ENCODE assay signal across 16 cellular contexts in genomic region chr18:10715791-10716190, GRCh38.
DNase-seq lines count a peak whose midpoint lies in the region; ATAC-seq, FAIRE-seq and TF ChIP-seq lines count a peak whose summit lies in the region.
"Had no signal": no experiment of that assay in that cellular context is flagged by ENCODE, and none has a peak within 500 bp of the region (broad histone marks: within the 10 kb centered on the region; RNA-seq: fewer than 3 reads in every experiment).

No MANE protein-coding gene starts in this region.

- H3K27ac ChIP-seq in A549, result no peak overlapping the region
- H3K27ac ChIP-seq: BLaER1, coronary artery, upper lobe of left lung had no signal

- H3K36me3 Mint-ChIP-seq in type B pancreatic cell, result no peaks in the 10 kb centered on the region

- H3K4me1 Mint-ChIP-seq in type B pancreatic cell (ENCODE audit: unreplicated experiment), result no peaks in the 10 kb centered on the region

- no peak for TF ChIP-seq POLR2A in A549 (IDR thresholded peaks at IDR 0.05; ENCODE audit: low read length)

- H3K9me3 ChIP-seq in A549, result no peaks in the 10 kb centered on the region
- H3K9me3 ChIP-seq: BLaER1, upper lobe of left lung had no signal

- TF ChIP-seq CTCF in A549 (IDR thresholded peaks at IDR 0.05) (no peak), type B pancreatic cell (conservative IDR thresholded peaks at IDR 0.05) (no peak)

- H3K4me1 ChIP-seq in A549, result no peaks in the 10 kb centered on the region
- H3K4me1 ChIP-seq: BLaER1, upper lobe of left lung had no signal

- no peak for TF ChIP-seq RAD21 in A549 (conservative IDR thresholded peaks at IDR 0.05 in 1 of 2, IDR thresholded peaks at IDR 0.05 in 1 of 2)

- POLR2A ChIA-PET in A549 (lab: Yijun Ruan, JAX), result no interaction called here

- FAIRE-seq in A549 (lab: Jason Lieb, UNC), result no peak

- H3K9me3 Mint-ChIP-seq in type B pancreatic cell, result no peaks in the 10 kb centered on the region

- no peak overlapping the region for H3K4me3 ChIP-seq in A549
- H3K4me3 ChIP-seq: BLaER1, coronary artery, upper lobe of left lung had no signal

- ATAC-seq in A549, result no peak

- no peaks in the 10 kb centered on the region for H3K27me3 Mint-ChIP-seq in type B pancreatic cell

- TF ChIP-seq EP300 in A549 (IDR thresholded peaks at IDR 0.05), result no peak

- H3K27ac Mint-ChIP-seq in type B pancreatic cell, result no peak overlapping the region

- no peak overlapping the region for H3K4me3 Mint-ChIP-seq in type B pancreatic cell

- H3K4me2 ChIP-seq in A549, result 0 out of 3 replicates have a peak overlapping the region, but pooled peaks have one; percentile 25
- H3K4me2 ChIP-seq: BLaER1 had no signal

- 17% methylated on average over 9 of the region's 9 CpGs for WGBS in A549 (ENCODE audit: missing lambda C conversion rate)

- DNase-seq in A549 (ENCODE audit: low read depth in 1 of 2, low spot score in 1 of 2), result peak; percentile 6 to 13
- DNase-seq in HS-5 (ENCODE audit: low read depth), result peak; percentile 14
- peak; percentile 79 for DNase-seq in astrocyte of the hippocampus (ENCODE audit: low read depth, low spot score)
- DNase-seq in iris pigment epithelial cell (ENCODE audit: low read depth), result peak; percentile 59
- no peak for DNase-seq in cortex of kidney (lab: John Stamatoyannopoulos, UW)
- DNase-seq in type B pancreatic cell (ENCODE audit: extremely low spot score, unreplicated experiment), result no peak
- no peak for DNase-seq in NCI-H82 treated with DMSO at 0.1 percent for 48 hours (lab: John Stamatoyannopoulos, UW; ENCODE audit: unreplicated experiment)
- no peak for DNase-seq in SK-N-DZ (ENCODE audit: low spot score)
- DNase-seq: activated gamma-delta T cell; mesendoderm; NCI-H1105; NK-92 treated with Interleukin-12 subunit alpha and Interleukin-12 subunit beta, amount 100 ng/mL, for 24 hours; T-helper 1 cell; upper lobe of left lung had no signal

- CTCF ChIA-PET in A549 (lab: Yijun Ruan, JAX), result no interaction called here

TF ChIP-seq in A549, 52 proteins besides CTCF, POLR2A, EP300 and RAD21:
- TF ChIP-seq, protein P1, sequence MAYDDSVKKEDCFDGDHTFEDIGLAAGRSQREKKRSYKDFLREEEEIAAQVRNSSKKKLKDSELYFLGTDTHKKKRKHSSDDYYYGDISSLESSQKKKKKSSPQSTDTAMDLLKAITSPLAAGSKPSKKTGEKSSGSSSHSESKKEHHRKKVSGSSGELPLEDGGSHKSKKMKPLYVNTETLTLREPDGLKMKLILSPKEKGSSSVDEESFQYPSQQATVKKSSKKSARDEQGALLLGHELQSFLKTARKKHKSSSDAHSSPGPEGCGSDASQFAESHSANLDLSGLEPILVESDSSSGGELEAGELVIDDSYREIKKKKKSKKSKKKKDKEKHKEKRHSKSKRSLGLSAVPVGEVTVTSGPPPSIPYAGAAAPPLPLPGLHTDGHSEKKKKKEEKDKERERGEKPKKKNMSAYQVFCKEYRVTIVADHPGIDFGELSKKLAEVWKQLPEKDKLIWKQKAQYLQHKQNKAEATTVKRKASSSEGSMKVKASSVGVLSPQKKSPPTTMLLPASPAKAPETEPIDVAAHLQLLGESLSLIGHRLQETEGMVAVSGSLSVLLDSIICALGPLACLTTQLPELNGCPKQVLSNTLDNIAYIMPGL (CRISPR knock-in tag; IDR thresholded peaks at IDR 0.05; ENCODE audit: borderline replicate concordance), result no peak
- no peak for TF ChIP-seq CBX8 (IDR thresholded peaks at IDR 0.05)
- TF ChIP-seq NFE2L2 (conservative IDR thresholded peaks at IDR 0.05; ENCODE audit: low read length), result no peak
- TF ChIP-seq, protein P2, sequence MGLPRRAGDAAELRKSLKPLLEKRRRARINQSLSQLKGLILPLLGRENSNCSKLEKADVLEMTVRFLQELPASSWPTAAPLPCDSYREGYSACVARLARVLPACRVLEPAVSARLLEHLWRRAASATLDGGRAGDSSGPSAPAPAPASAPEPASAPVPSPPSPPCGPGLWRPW (IDR thresholded peaks at IDR 0.05), result no peak
- no peak for TF ChIP-seq RCOR1 (IDR thresholded peaks at IDR 0.05; ENCODE audit: low read depth, low read length)
- no peak for TF ChIP-seq ESRRA (IDR thresholded peaks at IDR 0.05; ENCODE audit: borderline replicate concordance, low read length)
- TF ChIP-seq CEBPB (IDR thresholded peaks at IDR 0.05), result no peak
- no peak for TF ChIP-seq JUNB (IDR thresholded peaks at IDR 0.05)
- TF ChIP-seq ZC3H11A (IDR thresholded peaks at IDR 0.05), result no peak
- TF ChIP-seq SREBF2 (IDR thresholded peaks at IDR 0.05), result no peak
- TF ChIP-seq, protein P3, sequence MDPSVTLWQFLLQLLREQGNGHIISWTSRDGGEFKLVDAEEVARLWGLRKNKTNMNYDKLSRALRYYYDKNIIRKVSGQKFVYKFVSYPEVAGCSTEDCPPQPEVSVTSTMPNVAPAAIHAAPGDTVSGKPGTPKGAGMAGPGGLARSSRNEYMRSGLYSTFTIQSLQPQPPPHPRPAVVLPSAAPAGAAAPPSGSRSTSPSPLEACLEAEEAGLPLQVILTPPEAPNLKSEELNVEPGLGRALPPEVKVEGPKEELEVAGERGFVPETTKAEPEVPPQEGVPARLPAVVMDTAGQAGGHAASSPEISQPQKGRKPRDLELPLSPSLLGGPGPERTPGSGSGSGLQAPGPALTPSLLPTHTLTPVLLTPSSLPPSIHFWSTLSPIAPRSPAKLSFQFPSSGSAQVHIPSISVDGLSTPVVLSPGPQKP (IDR thresholded peaks at IDR 0.05; ENCODE audit: low read depth, low read length), result no peak

Comparison
In these comparisons a context has a peak if more than half of its experiments do, and no peak if none do; other contexts are left out.
1. DNase-seq: peak in A549 (2 of 2), HS-5 (single experiment), astrocyte of the hippocampus (single experiment) and iris pigment epithelial cell (single experiment); none in cortex of kidney (single experiment), type B pancreatic cell (single experiment), NCI-H82 treated with DMSO at 0.1 percent for 48 hours (single experiment) and SK-N-DZ (single experiment).